In the genomic region with DNA sequence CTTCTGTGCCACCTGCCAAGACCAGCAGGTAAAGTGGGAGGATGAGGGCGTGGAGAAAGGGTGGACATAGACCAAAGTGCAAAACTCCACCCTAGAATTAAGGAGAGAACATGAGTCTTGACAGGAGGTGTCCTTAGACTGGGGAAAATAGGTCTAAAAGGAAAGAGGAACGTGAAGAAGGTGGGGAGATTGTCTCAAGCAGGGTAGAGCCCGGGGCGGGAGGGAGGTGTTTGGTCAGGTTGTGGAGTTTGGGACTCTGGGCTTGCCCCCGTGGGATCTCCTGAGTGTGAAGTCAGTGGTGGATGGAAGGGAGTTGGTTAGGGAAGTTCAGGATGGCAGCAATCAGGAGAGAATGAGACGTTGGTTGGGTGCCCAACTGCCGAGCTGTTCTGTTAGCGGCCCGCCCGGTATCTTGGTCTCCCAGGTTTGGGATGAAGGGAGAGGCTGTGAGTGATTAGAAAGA, we compare ENCODE assay signal across 1 cellular context.
TF ChIP-seq lines count a peak whose summit lies in the region.

No MANE protein-coding gene starts in this region.

TF ChIP-seq in endothelial cell of umbilical vein, 7 proteins besides CTCF, POLR2A, EP300 and RAD21:
- TF ChIP-seq FOS (IDR thresholded peaks at IDR 0.05; ENCODE audit: borderline replicate concordance, insufficient read depth, low read length) = no peak
- TF ChIP-seq JUN (IDR thresholded peaks at IDR 0.05; ENCODE audit: borderline replicate concordance, insufficient read depth, insufficient read length, low read depth) = no peak
- no peak for TF ChIP-seq GATA2 (IDR thresholded peaks at IDR 0.05; ENCODE audit: insufficient read depth, insufficient read length, low read depth, low read length)
- no peak for TF ChIP-seq MYC (IDR thresholded peaks at IDR 0.05; ENCODE audit: low read depth, low read length)
- TF ChIP-seq, protein P1, sequence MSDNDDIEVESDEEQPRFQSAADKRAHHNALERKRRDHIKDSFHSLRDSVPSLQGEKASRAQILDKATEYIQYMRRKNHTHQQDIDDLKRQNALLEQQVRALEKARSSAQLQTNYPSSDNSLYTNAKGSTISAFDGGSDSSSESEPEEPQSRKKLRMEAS (IDR thresholded peaks at IDR 0.05; ENCODE audit: insufficient read depth, insufficient read length) = no peak
TF ChIP-seq in endothelial cell of umbilical vein: peak in this region for 0.
